In the genomic region with DNA sequence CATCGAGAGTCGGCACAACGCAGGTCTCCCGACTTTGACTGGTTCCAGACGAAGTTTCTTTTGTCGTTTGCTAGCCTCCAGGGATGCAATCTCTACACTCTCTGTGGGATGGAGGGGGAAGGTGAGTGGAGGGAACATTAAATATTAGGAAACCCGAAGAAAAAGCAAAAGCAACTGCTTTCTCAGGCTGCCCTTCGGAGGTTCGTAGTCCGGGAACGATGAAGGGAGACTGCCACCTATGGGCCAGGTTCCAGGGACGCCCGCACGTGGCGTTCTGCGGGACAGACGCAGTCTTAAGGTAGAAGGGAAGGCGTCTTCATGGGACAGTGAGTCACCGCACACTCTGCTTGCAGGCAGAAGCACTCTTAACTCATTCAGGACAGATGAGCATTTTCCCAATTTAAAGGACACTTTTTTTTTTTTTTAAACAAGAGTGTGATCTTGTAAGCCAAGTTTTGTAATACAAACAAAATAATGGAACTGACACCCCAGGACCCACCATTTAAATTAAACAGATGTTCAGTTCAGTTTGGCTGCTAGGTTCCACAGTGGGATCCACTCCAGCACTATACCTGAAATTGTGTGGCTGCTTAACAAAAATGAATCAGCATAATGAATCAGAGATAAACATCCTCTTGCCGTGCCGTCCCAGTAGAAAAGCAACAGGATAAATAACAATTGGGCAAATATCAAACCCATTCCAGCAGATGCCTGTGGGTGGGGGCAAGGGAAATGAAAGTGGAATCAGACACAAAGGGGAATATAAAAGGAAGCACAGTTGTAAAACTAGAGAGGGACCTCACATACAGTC, we compare ENCODE assay signal across 8 cellular contexts.
DNase-seq lines count a peak whose midpoint lies in the region; ATAC-seq and TF ChIP-seq lines count a peak whose summit lies in the region.

No MANE protein-coding gene starts in this region.

- H3K14ac ChIP-seq in trophoblast cell (ENCODE audit: low read length): no peak overlapping the region

- peak; percentile 75 to 79 for TF ChIP-seq CTCF in tibial artery (IDR thresholded peaks at IDR 0.05)

- H3K4me3 ChIP-seq in trophoblast cell (ENCODE audit: low read depth, low read length) (no peak overlapping the region), tibial artery (peak overlapping the region; percentile 49)

- ATAC-seq in GM18868 (IDR thresholded peaks at IDR 0.05; ENCODE audit: unreplicated experiment): peak; percentile 79

- no CpG with 5 or more reads among the region's 21 CpGs for WGBS in trophoblast cell (ENCODE audit: extremely low coverage, insufficient coverage, insufficient read length)

- peaks cover 2% of the 10 kb centered on the region for H3K79me1 ChIP-seq in trophoblast cell (ENCODE audit: low read length)

- H2BK120ac ChIP-seq in trophoblast cell (ENCODE audit: insufficient read depth, low read length, poor library complexity): no peak overlapping the region

- H2BK5ac ChIP-seq in trophoblast cell (ENCODE audit: low read depth, low read length, poor library complexity): no peak overlapping the region

- intact Hi-C loops in cardiac septum (cut with DNase I) (loop anchor here (2.0 to 5.0 kb wide), 3 partner anchors 115 to 240 kb away; no protein-coding TSS in a partner anchor), tibial artery (cut with DNase I; ENCODE audit: low total_unique reads) (loop anchor here (5.0 to 10.0 kb wide), 2 partner anchors 112 to 240 kb away; no protein-coding TSS in a partner anchor)

- H3K27me3 ChIP-seq in trophoblast cell (ENCODE audit: insufficient read depth, low read length) (no peaks in the 10 kb centered on the region), tibial artery (no peaks in the 10 kb centered on the region)

- no peaks in the 10 kb centered on the region for H3K79me2 ChIP-seq in trophoblast cell (ENCODE audit: control insufficient read depth, insufficient read depth, low read length, poor library complexity)

- H3K18ac ChIP-seq in trophoblast cell (ENCODE audit: low read length): no peak overlapping the region

- no peak overlapping the region for H4K8ac ChIP-seq in trophoblast cell (ENCODE audit: low read depth, low read length)

- no peak overlapping the region for H4K12ac ChIP-seq in trophoblast cell (ENCODE audit: low read depth, low read length)

- H3K4ac ChIP-seq in trophoblast cell (ENCODE audit: low read depth, low read length): no peak overlapping the region

- no peak overlapping the region for H4K91ac ChIP-seq in trophoblast cell (ENCODE audit: low read depth, low read length)

- H3K27ac ChIP-seq in trophoblast cell (ENCODE audit: low read depth, low read length) (peak overlapping the region; percentile 34), tibial artery (peak overlapping the region; percentile 5 to 57)

- peak overlapping the region; percentile 71 for H3K4me2 ChIP-seq in trophoblast cell (ENCODE audit: low read length)

- H3K9me3 ChIP-seq in trophoblast cell (ENCODE audit: insufficient read depth, low read depth, low read length) (no peaks in the 10 kb centered on the region), tibial artery (no peaks in the 10 kb centered on the region)

- H3K4me1 ChIP-seq in trophoblast cell (ENCODE audit: control insufficient read depth in 1 of 2, insufficient read depth in 2 of 2, low read length in 2 of 2) (peaks cover 11 to 16% of the 10 kb centered on the region in 2 experiments), tibial artery (peaks cover 0 to 15% (median 8%) of the 10 kb centered on the region in 4 donors)

- no peaks in the 10 kb centered on the region for H3K36me3 ChIP-seq in trophoblast cell (ENCODE audit: control insufficient read depth in 1 of 2, insufficient read depth in 2 of 2, low read length in 2 of 2)
- no peaks in the 10 kb centered on the region for H3K36me3 ChIP-seq in tibial artery

- DNase-seq in 8988T: peak; percentile 68
- peak; percentile 92 for DNase-seq in M059J (ENCODE audit: low read depth)
- peak; percentile 56 to 72 for DNase-seq in SW 1271 (lab: John Stamatoyannopoulos, UW)
- DNase-seq in activated naive CD8-positive, alpha-beta T cell treated with anti-CD3 and anti-CD28 coated beads, Interleukin-2, amount 50 U/mL, for 16 hours (ENCODE audit: low read depth, low spot score): peak; percentile 57
- peak; percentile 92 for DNase-seq in cardiac septum (ENCODE audit: low spot score)
- peak; percentile 87 to 93 for DNase-seq in trophoblast cell
- peak; percentile 80 to 89 for DNase-seq in tibial artery

- H2BK12ac ChIP-seq in trophoblast cell (ENCODE audit: low read length): no peak overlapping the region

- H2AK5ac ChIP-seq in trophoblast cell (ENCODE audit: low read length): no peak overlapping the region

- no peak overlapping the region for H3K9ac ChIP-seq in trophoblast cell (ENCODE audit: low read length)

- H2AFZ ChIP-seq in trophoblast cell (ENCODE audit: insufficient read depth, low read length, poor library complexity): peak overlapping the region; percentile 6

- H3K23ac ChIP-seq in trophoblast cell (ENCODE audit: low read length): no peak overlapping the region
